ENCODE assay signal across 29 cellular contexts in the genomic region with DNA sequence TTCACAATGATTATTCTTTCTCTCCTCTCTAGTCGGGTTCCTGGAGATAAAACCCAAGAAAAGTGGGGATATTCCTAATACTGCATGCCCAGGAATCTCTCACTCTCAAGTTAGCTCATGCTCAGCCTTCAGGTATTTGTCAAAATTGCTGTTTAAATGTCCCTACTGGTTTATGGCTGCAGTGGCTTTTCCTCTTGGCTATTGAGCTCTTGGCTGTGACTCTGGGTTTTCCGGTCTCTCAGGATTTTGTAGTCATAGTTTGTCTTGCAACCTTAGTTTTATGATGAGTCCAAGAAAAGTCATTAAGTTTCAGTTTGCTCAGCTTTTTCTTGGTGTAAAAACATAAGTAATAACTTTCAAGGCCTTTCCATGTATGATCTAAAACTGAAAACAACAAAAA.
"Had no signal": no experiment of that assay in that cellular context is flagged by ENCODE, and none has a peak within 500 bp of the region (broad histone marks: within the 10 kb centered on the region; RNA-seq: fewer than 3 reads in every experiment).

No MANE protein-coding gene starts in this region.

- DNase-seq: activated CD4-positive, alpha-beta memory T cell treated with anti-CD3 and anti-CD28 coated beads, Interleukin-2, amount 10 ng/mL, durations not matched to agents 7 days and 5 days; activated CD4-positive, alpha-beta T cell treated with anti-CD3 and anti-CD28 coated beads for 36 hours; activated CD4-positive, alpha-beta T cell treated with anti-CD3 and anti-CD28 coated beads, Interleukin-2, amount 10 ng/mL, durations not matched to agents 7 days and 5 days; activated CD4-positive, alpha-beta T cell treated with anti-CD3 and anti-CD28 coated beads, Interleukin-2, amount 50 U/mL, for 4 hours; activated CD4-positive, CD25-positive, alpha-beta regulatory T cell; activated CD4-positive, CD25-positive, alpha-beta regulatory T cell treated with anti-CD3 and anti-CD28 coated beads, Interleukin-2, amount 50 U/mL, for 72 hours; activated effector memory CD4-positive, alpha-beta T cell treated with Interleukin-2 at 50 U/mL for 16 hours; activated gamma-delta T cell treated with Interleukin-2 at 50 U/mL for 16 hours; activated naive CD4-positive, alpha-beta T cell treated with anti-CD3 and anti-CD28 coated beads, Interleukin-2, amount 50 U/mL, for 16 hours; activated naive CD4-positive, alpha-beta T cell treated with Interleukin-2 at 50 U/mL for 16 hours; activated T-cell treated with anti-CD3 and anti-CD28 coated beads, Interleukin-2, amount 50 U/mL, for 4 hours; amniotic stem cell; anterior cingulate cortex; brain microvascular endothelial cell; cortex of kidney; dermis blood vessel endothelial cell; effector CD8-positive, alpha-beta T cell; foreskin melanocyte; heart right ventricle; SW 1271; T-cell; T-helper 9 cell had no signal

- H3K4me3 ChIP-seq: esophagus muscularis mucosa, gastroesophageal sphincter, heart right ventricle had no signal

- H3K27ac ChIP-seq: brain microvascular endothelial cell, esophagus muscularis mucosa, gastroesophageal sphincter, heart right ventricle had no signal

- FAIRE-seq: astrocyte, colon, endometrium, endothelial cell of umbilical vein had no signal

- H3K36me3 ChIP-seq: brain microvascular endothelial cell, esophagus muscularis mucosa, gastroesophageal sphincter, heart right ventricle had no signal

- H3K9me3 ChIP-seq: gastroesophageal sphincter had no signal

- H3K4me1 ChIP-seq: esophagus muscularis mucosa, gastroesophageal sphincter, heart right ventricle had no signal

- H3K27me3 ChIP-seq: brain microvascular endothelial cell, esophagus muscularis mucosa, gastroesophageal sphincter had no signal

- ATAC-seq: activated CD4-positive, alpha-beta T cell treated with anti-CD3 and anti-CD28 coated beads for 36 hours; activated T-cell treated with anti-CD3 and anti-CD28 coated beads, Interleukin-2, amount 50 U/mL, for 4 hours; activated T-helper 17 cell treated with anti-CD3 and anti-CD28 coated beads, Interleukin-2, amount 50 U/mL, for 72 hours; gastroesophageal sphincter; heart right ventricle; T-cell had no signal
